In genomic region chr1:240092301-240093119, GRCh38 we compare ENCODE assay signal across 8 cellular contexts. TPM values are rescaled to one million over a fixed set of nuclear protein-coding genes. Genes with fewer than 3 reads are reported as not detected.
DNase-seq lines count a peak whose midpoint lies in the region; ATAC-seq, FAIRE-seq and TF ChIP-seq lines count a peak whose summit lies in the region.

No MANE protein-coding gene starts in this region.

- peak; percentile 42 for TF ChIP-seq CTCF in AG09309 (IDR thresholded peaks at IDR 0.05; ENCODE audit: control insufficient read depth, insufficient read depth, low read depth, low read length, missing control alignments)
- no peak for TF ChIP-seq CTCF in left lung (IDR thresholded peaks at IDR 0.05)

- ATAC-seq in left lung (peak; percentile 65), GM18861 (IDR thresholded peaks at IDR 0.05; ENCODE audit: unreplicated experiment) (no peak)

- H3K27ac ChIP-seq in HUES6 (ENCODE audit: low read depth, low read length), result no peak overlapping the region
- no peak overlapping the region for H3K27ac ChIP-seq in left lung
- no peak overlapping the region for H3K27ac ChIP-seq in urinary bladder (ENCODE audit: low read depth)

- H3K36me3 ChIP-seq in HUES6 (ENCODE audit: control insufficient read depth, insufficient read depth, low read length) (no peaks in the 10 kb centered on the region), left lung (no peaks in the 10 kb centered on the region), urinary bladder (ENCODE audit: insufficient read depth) (no peaks in the 10 kb centered on the region)

- no peak for FAIRE-seq in GM19239 (lab: Jason Lieb, UNC)

- H3K27me3 ChIP-seq in HUES6 (ENCODE audit: control insufficient read depth, insufficient read depth, low read length), result peaks cover 52% of the 10 kb centered on the region
- H3K27me3 ChIP-seq in left lung, result peaks cover 52 to 83% of the 10 kb centered on the region in 2 donors

- WGBS in urinary bladder, result 2% methylated on average over 70 of the region's 70 CpGs

- DNase-seq in AG09309 (ENCODE audit: low read depth), result no peak
- DNase-seq in cerebellar cortex (ENCODE audit: low spot score), result peak; percentile 35
- peak in 1 of 2 donors; percentile 78 for DNase-seq in left lung
- DNase-seq in GM19239 (ENCODE audit: insufficient read length, low spot score), result no peak
- DNase-seq in stimulated activated CD4-positive, alpha-beta T cell treated with anti-CD3 and anti-CD28 coated beads, Interleukin-2, amount 100 ng/mL, for 24 hours, result no peak

- peak overlapping the region; percentile 29 for H3K9ac ChIP-seq in HUES6 (ENCODE audit: low read length)

- H3K9me3 ChIP-seq in HUES6 (ENCODE audit: control insufficient read depth, insufficient read depth, low read depth, low read length) (no peaks in the 10 kb centered on the region), left lung (no peaks in the 10 kb centered on the region)

- intact Hi-C loops in left lung (cut with DNase I), result no loop called here

- H3K4me3 ChIP-seq in AG09309 (ENCODE audit: control insufficient read depth, low read depth, low read length), result peak overlapping the region; percentile 77
- H3K4me3 ChIP-seq in HUES6 (ENCODE audit: low read depth, low read length), result peak overlapping the region; percentile 59
- H3K4me3 ChIP-seq in left lung, result no peak overlapping the region
- peak overlapping the region; percentile 36 for H3K4me3 ChIP-seq in urinary bladder (ENCODE audit: low read depth, low read length)

- peaks cover 7% of the 10 kb centered on the region; the same call in 1 of the 2 replicates for H3K4me1 ChIP-seq in HUES6 (ENCODE audit: control insufficient read depth, insufficient read depth, low read length)
- peaks cover 7 to 17% of the 10 kb centered on the region in 2 donors for H3K4me1 ChIP-seq in left lung
- peaks cover 3% of the 10 kb centered on the region for H3K4me1 ChIP-seq in urinary bladder (ENCODE audit: insufficient read depth)

RNA-seq across cellular contexts. Expression of gene FMN2, which starts 0.8 kb away (rescaled TPM):
- under 1 TPM; 0.20 to 0.34 TPM for total RNA-seq in left lung
- total RNA-seq in urinary bladder, result 2.6 TPM
- 0.23 TPM for polyA plus RNA-seq in urinary bladder

Comparison
In these comparisons a context has a peak if more than half of its experiments do, and no peak if none do; other contexts are left out.
1. H3K4me3 ChIP-seq: peak in AG09309 (single experiment), HUES6 (single experiment) and urinary bladder (single experiment); none in left lung (0 of 2).